ENCODE assay signal across 15 cellular contexts in genomic region chr1:206595581-206596318, GRCh38.
"Had no signal": no experiment of that assay in that cellular context is flagged by ENCODE, and none has a peak within 500 bp of the region (broad histone marks: within the 10 kb centered on the region; RNA-seq: fewer than 3 reads in every experiment).

No MANE protein-coding gene starts in this region.

- H3K27me3 Mint-ChIP-seq: effector memory CD8-positive, alpha-beta T cell had no signal

- H3K4me1 ChIP-seq: tibial artery, uterus had no signal

- H3K4me3 Mint-ChIP-seq: effector memory CD8-positive, alpha-beta T cell; T-helper 1 cell treated with Interleukin-12 subunit alpha and Interleukin-12 subunit beta and Interleukin-4 antibody, amounts not matched to agents 30 μg/mL and 1 μg/mL, for 36 hours had no signal

- H3K27ac Mint-ChIP-seq: T-helper 1 cell treated with Interleukin-12 subunit alpha and Interleukin-12 subunit beta and Interleukin-4 antibody, amounts not matched to agents 30 μg/mL and 1 μg/mL, for 36 hours had no signal

- H3K27ac ChIP-seq: epithelial cell of prostate, tibial artery, uterus, WERI-Rb-1 had no signal

- DNase-seq: activated gamma-delta T cell; activated T-cell treated with anti-CD3 and anti-CD28 coated beads for 4 hours; dermis blood vessel endothelial cell; effector memory CD8-positive, alpha-beta T cell; foreskin melanocyte; head of caudate nucleus; left colon; midbrain; stimulated activated CD4-positive, alpha-beta T cell treated with anti-CD3 and anti-CD28 coated beads, Interleukin-1b, Interleukin-23, amount 100 ng/mL, for 48 hours; tibial artery; uterus; WERI-Rb-1 had no signal

- H3K9me3 Mint-ChIP-seq: effector memory CD8-positive, alpha-beta T cell; T-helper 1 cell treated with Interleukin-12 subunit alpha and Interleukin-12 subunit beta and Interleukin-4 antibody, amounts not matched to agents 30 μg/mL and 1 μg/mL, for 36 hours had no signal

- H3K27me3 ChIP-seq: tibial artery, uterus had no signal

- H3K9me3 ChIP-seq: tibial artery, uterus had no signal

- ATAC-seq: effector memory CD8-positive, alpha-beta T cell; left colon had no signal

- H3K36me3 ChIP-seq: uterus had no signal

- H3K4me3 ChIP-seq: lung, tibial artery, uterus had no signal
